Comparison of ENCODE assay signal across 20 cellular contexts in genomic region chr6:53648571-53648970, GRCh38. TPM values are rescaled to one million over a fixed set of nuclear protein-coding genes. Genes with fewer than 3 reads are reported as not detected.
A peak's percentile ranks its signal among the peaks of the same experiment; 100 is the strongest.
DNase-seq lines count a peak whose midpoint lies in the region; ATAC-seq and TF ChIP-seq lines count a peak whose summit lies in the region.
"Had no signal": no experiment of that assay in that cellular context is flagged by ENCODE, and none has a peak within 500 bp of the region (broad histone marks: within the 10 kb centered on the region; RNA-seq: fewer than 3 reads in every experiment).

No MANE protein-coding gene starts in this region.

- 100% methylated on average over 2 of the region's 2 CpGs for WGBS in mammary epithelial cell (ENCODE audit: low coverage, missing lambda C conversion rate)

- peaks cover 27 to 42% (median 36%) of the 10 kb centered on the region in 3 donors for H3K4me1 Mint-ChIP-seq in T-cell

- CTCF ChIA-PET in mammary epithelial cell (lab: Charles Lee; ENCODE audit: low non-redundant PET), result no interaction called here
- CTCF ChIA-PET in T-cell (lab: Charles Lee), result interaction anchor here (0.7 to 4.2 kb wide), 5 partner anchors 105 to 652 kb away, joined by 3 to 28 read pairs (median 5); partner anchors contain the start of gene GCLC (in 1 of the 2)
- CTCF ChIA-PET in A673 (lab: Charles Lee), result no interaction called here

- H3K9me3 ChIP-seq in mammary epithelial cell (replicated peaks; ENCODE audit: insufficient read depth, low read length) (no peaks in the 10 kb centered on the region), breast epithelium (no peaks in the 10 kb centered on the region), A673 (ENCODE audit: low read depth, low read length, poor library complexity, severe bottlenecking) (no peaks in the 10 kb centered on the region)
- no peaks in the 10 kb centered on the region for H3K9me3 ChIP-seq in effector memory CD4-positive, alpha-beta T cell (ENCODE audit: control insufficient read depth, low read length)
- H3K9me3 ChIP-seq: SJSA1, uterus had no signal

- H3K4me1 ChIP-seq in mammary epithelial cell (ENCODE audit: insufficient read depth, low read length), result peaks cover 32% of the 10 kb centered on the region
- H3K4me1 ChIP-seq in breast epithelium, result no peaks in the 10 kb centered on the region
- H3K4me1 ChIP-seq in effector memory CD4-positive, alpha-beta T cell (ENCODE audit: control insufficient read depth, insufficient read depth, low read length, poor library complexity, severe bottlenecking), result peaks cover 14% of the 10 kb centered on the region
- no peaks in the 10 kb centered on the region for H3K4me1 ChIP-seq in A673 (ENCODE audit: insufficient read depth, low read length, poor library complexity, severe bottlenecking)

- no TSS peak for BruUV-seq in mammary epithelial cell (replicated peaks; lab: Mats Ljungman, UMichigan)
- no TSS peak for BruUV-seq in A673 (replicated peaks; lab: Mats Ljungman, UMichigan)

- no peak overlapping the region for H3K9ac ChIP-seq in mammary epithelial cell (ENCODE audit: insufficient read depth, low read length)
- H3K9ac ChIP-seq: KMS-11 had no signal

- TF ChIP-seq CTCF in mammary epithelial cell (conservative IDR thresholded peaks at IDR 0.05 in 1 of 2, IDR thresholded peaks at IDR 0.05 in 1 of 2; ENCODE audit: extremely low read depth in 1 of 2, insufficient read depth in 1 of 2, low read depth in 1 of 2, low read length in 2 of 2) (no peak), breast epithelium (IDR thresholded peaks at IDR 0.05) (no peak), fibroblast of pulmonary artery (IDR thresholded peaks at IDR 0.05; ENCODE audit: low read length, missing control alignments) (no peak), A673 (conservative IDR thresholded peaks at IDR 0.05; ENCODE audit: low read depth, low read length) (no peak)

- DNase-seq in mammary epithelial cell (no peak), breast epithelium (ENCODE audit: low spot score in 2 of 2) (no peak), T-cell (no peak), fibroblast of pulmonary artery (ENCODE audit: low read depth) (peak; percentile 4), A673 (ENCODE audit: low spot score) (no peak)
- DNase-seq in effector memory CD4-positive, alpha-beta T cell, result no peak
- DNase-seq: activated T-cell treated with anti-CD3 and anti-CD28 coated beads for 4 hours, head of caudate nucleus, left cardiac atrium, mesenchymal stem cell, NCI-H1694, NCI-H2171, NCI-H524, uterus had no signal

- H3K4me2 ChIP-seq in mammary epithelial cell (ENCODE audit: insufficient read depth, low read depth, low read length), result peak overlapping the region; percentile 28

- no peak overlapping the region for H3K4me3 ChIP-seq in mammary epithelial cell (replicated peaks in 1 of 3; ENCODE audit: insufficient read depth in 1 of 3, low read depth in 2 of 3, low read length in 3 of 3)
- no peak overlapping the region for H3K4me3 ChIP-seq in breast epithelium
- H3K4me3 ChIP-seq in fibroblast of pulmonary artery (replicated peaks; ENCODE audit: low read depth, low read length), result no peak overlapping the region
- H3K4me3 ChIP-seq in effector memory CD4-positive, alpha-beta T cell (ENCODE audit: insufficient read depth, low read depth, low read length, poor library complexity, severe bottlenecking), result no peak overlapping the region
- no peak overlapping the region for H3K4me3 ChIP-seq in A673 (ENCODE audit: low read depth, low read length, poor library complexity, severe bottlenecking)
- H3K4me3 ChIP-seq: SJSA1, uterus had no signal

- H3K27me3 Mint-ChIP-seq in T-cell, result no peaks in the 10 kb centered on the region

- no peaks in the 10 kb centered on the region for H3K36me3 Mint-ChIP-seq in T-cell
- H3K36me3 Mint-ChIP-seq: CD14-positive monocyte had no signal

- dilution Hi-C loops in mammary epithelial cell (cut with HindIII; ENCODE audit: low sequenced_read_pairs), result loop anchor here (10.0 kb wide), 1 partner anchor 124 kb away; no protein-coding TSS in a partner anchor

- H4K20me1 ChIP-seq in mammary epithelial cell (ENCODE audit: insufficient read depth, low read length), result no peaks in the 10 kb centered on the region

- peaks cover 3% of the 10 kb centered on the region for H3K79me2 ChIP-seq in mammary epithelial cell (ENCODE audit: insufficient read depth, low read length)

- intact Hi-C loops in mammary epithelial cell (cut with micrococcal nuclease), result no loop called here
- intact Hi-C loops in breast epithelium (cut with DNase I; ENCODE audit: low total_unique reads), result no loop called here
- intact Hi-C loops in A673 (cut with micrococcal nuclease; ENCODE audit: unreplicated experiment), result no loop called here

- in situ Hi-C loops in mammary epithelial cell (cut with MboI; ENCODE audit: low sequenced_read_pairs in 2 of 2), result loop anchor here in 1 of 2 donors (5.0 kb wide), 1 partner anchor 101 kb away; the partner anchor contains the start of gene GCLC

- H2AFZ ChIP-seq in mammary epithelial cell (ENCODE audit: low read depth, low read length), result no peak overlapping the region

- POLR2A ChIA-PET in T-cell (lab: Charles Lee) (interaction anchor here in 1 of 2 donors (0.6 kb wide), 1 partner anchor 289 kb away, joined by 15 read pairs; no protein-coding TSS in a partner anchor), A673 (lab: Charles Lee; ENCODE audit: low non-redundant PET) (no interaction called here)

- H3K36me3 ChIP-seq in mammary epithelial cell (ENCODE audit: insufficient read depth, low read length), result no peaks in the 10 kb centered on the region
- H3K36me3 ChIP-seq in breast epithelium, result no peaks in the 10 kb centered on the region
- no peaks in the 10 kb centered on the region for H3K36me3 ChIP-seq in effector memory CD4-positive, alpha-beta T cell (ENCODE audit: control insufficient read depth, insufficient read depth, low read length)
- no peaks in the 10 kb centered on the region for H3K36me3 ChIP-seq in A673 (ENCODE audit: insufficient read depth, low read length, poor library complexity, severe bottlenecking)
- H3K36me3 ChIP-seq: SJSA1, uterus had no signal

- no peak for ATAC-seq in T-cell (replicated peaks in 1 of 4)
- ATAC-seq in HG03439 (IDR thresholded peaks at IDR 0.05; ENCODE audit: unreplicated experiment), result no peak
- ATAC-seq: left cardiac atrium had no signal

- H3K4me3 Mint-ChIP-seq in T-cell, result no peak overlapping the region
- H3K4me3 Mint-ChIP-seq: CD14-positive monocyte; dendritic cell treated with granulocyte-macrophage colony-stimulating factor and Interleukin-4, amounts not matched to agents 40 ng/mL and 50 ng/mL, for 4 days had no signal

- H3K27me3 ChIP-seq in mammary epithelial cell (ENCODE audit: insufficient read depth, low read length) (no peaks in the 10 kb centered on the region), breast epithelium (no peaks in the 10 kb centered on the region), A673 (replicated peaks; ENCODE audit: insufficient read depth, low read depth, low read length, poor library complexity) (peaks cover 16% of the 10 kb centered on the region)
- peaks cover 1% of the 10 kb centered on the region for H3K27me3 ChIP-seq in effector memory CD4-positive, alpha-beta T cell (replicated peaks; ENCODE audit: control insufficient read depth, insufficient read depth, low read length, poor library complexity, severe bottlenecking)
- H3K27me3 ChIP-seq: SJSA1, uterus had no signal

- H3K27ac Mint-ChIP-seq in T-cell, result peak overlapping the region; percentile 71 to 85
- H3K27ac Mint-ChIP-seq: dendritic cell treated with granulocyte-macrophage colony-stimulating factor and Interleukin-4, amounts not matched to agents 40 ng/mL and 50 ng/mL, for 4 days had no signal

- no peak for TF ChIP-seq POLR2A in breast epithelium (IDR thresholded peaks at IDR 0.05)

- H3K27ac ChIP-seq in mammary epithelial cell (ENCODE audit: insufficient read depth, low read depth, low read length) (no peak overlapping the region), breast epithelium (no peak overlapping the region), A673 (ENCODE audit: low read depth, low read length, poor library complexity, severe bottlenecking) (no peak overlapping the region)
- H3K27ac ChIP-seq in effector memory CD4-positive, alpha-beta T cell (ENCODE audit: insufficient read depth, low read length, poor library complexity, severe bottlenecking), result no peak overlapping the region
- H3K27ac ChIP-seq: KMS-11, uterus had no signal

- no peaks in the 10 kb centered on the region for H3K9me3 Mint-ChIP-seq in T-cell
- H3K9me3 Mint-ChIP-seq: dendritic cell treated with granulocyte-macrophage colony-stimulating factor and Interleukin-4, amounts not matched to agents 40 ng/mL and 50 ng/mL, for 4 days had no signal

RNA-seq across cellular contexts. Expression of gene KLHL31, which starts 17.0 kb away (rescaled TPM):
- total RNA-seq in mammary epithelial cell (under 1 TPM; 0.28 to 0.33 TPM), breast epithelium (10 to 100 TPM in 1 of 3 donors, 1 to 10 TPM in 2; 1.6 to 32.2 (median 1.8) TPM), T-cell (under 1 TPM in 3 of 5 donors, not detected in 2; 0.25 to 0.58 (median 0.43) TPM), A673 (2021) (0.11 TPM in 2 replicates)
- 0.06 TPM for polyA plus RNA-seq in mammary epithelial cell
- not detected for polyA minus RNA-seq in mammary epithelial cell
- total RNA-seq: pulmonary artery endothelial cell had no signal
- polyA plus RNA-seq: CD14-positive monocyte had no signal

Comparison
In these comparisons a context has a peak if more than half of its experiments do, and no peak if none do; other contexts are left out.
1. CTCF ChIA-PET loops: an anchor here in T-cell (0.7 to 4.2 kb wide); none called in mammary epithelial cell and A673.